Comparison of ENCODE assay signal across 9 cellular contexts in the genomic region with DNA sequence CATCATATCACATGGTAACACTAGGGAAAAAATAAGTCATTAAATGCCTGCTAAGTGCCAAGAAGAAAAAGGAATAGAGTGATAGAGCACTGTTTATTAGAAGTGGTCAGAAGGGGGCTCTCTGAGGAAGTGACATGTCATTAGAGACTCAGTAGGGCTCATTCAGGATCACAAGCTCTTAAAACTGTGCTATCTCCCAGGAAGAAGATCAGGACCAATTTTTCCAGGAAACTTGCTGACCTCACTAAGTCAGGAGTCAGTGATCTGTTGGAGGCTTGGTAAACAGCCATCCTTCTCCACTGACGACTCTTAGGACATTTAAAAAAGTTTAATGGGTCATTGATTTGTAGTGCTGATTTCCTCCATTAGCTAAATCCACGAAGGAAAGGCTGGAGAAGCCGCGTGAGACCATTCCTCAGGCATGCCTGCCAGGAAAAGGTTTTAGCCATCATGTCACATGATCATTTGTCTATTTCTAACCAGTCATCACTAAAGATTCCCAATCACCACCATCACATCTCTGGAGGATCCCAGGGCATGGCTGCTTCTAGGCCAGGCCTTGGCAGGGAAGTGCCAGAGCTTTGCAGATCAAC. TPM values are rescaled to one million over a fixed set of nuclear protein-coding genes. Genes with fewer than 3 reads are reported as not detected.
DNase-seq lines count a peak whose midpoint lies in the region; ATAC-seq and TF ChIP-seq lines count a peak whose summit lies in the region.
"Had no signal": no experiment of that assay in that cellular context is flagged by ENCODE, and none has a peak within 500 bp of the region (broad histone marks: within the 10 kb centered on the region; RNA-seq: fewer than 3 reads in every experiment).

No MANE protein-coding gene starts in this region.

- POLR2A ChIA-PET in WTC11 (lab: Charles Lee): no interaction called here

- no peak overlapping the region for H3K4me3 Mint-ChIP-seq in WTC11
- H3K4me3 Mint-ChIP-seq in stimulated activated naive CD8-positive, alpha-beta T cell treated with anti-CD3 and anti-CD28 coated beads, Interleukin-15, amount 100 ng/mL, for 72 hours: no peak overlapping the region

- no peaks in the 10 kb centered on the region for H3K27me3 ChIP-seq in kidney epithelial cell (ENCODE audit: control insufficient read depth, insufficient read depth, low read length)

- DNase-seq in HK-2 (ENCODE audit: unreplicated experiment): peak; percentile 47
- DNase-seq in WTC11 (ENCODE audit: low spot score): no peak
- no peak for DNase-seq in kidney epithelial cell (ENCODE audit: low read depth)
- DNase-seq in stimulated activated naive CD8-positive, alpha-beta T cell treated with anti-CD3 and anti-CD28 coated beads, Interleukin-15, amount 100 ng/mL, for 72 hours: no peak
- DNase-seq in dermis blood vessel endothelial cell: no peak
- no peak for DNase-seq in dedifferentiated amniotic fluid mesenchymal stem cell (ENCODE audit: extremely low spot score)
- DNase-seq in NCI-H1694 treated with DMSO at 0.1 percent for 48 hours (lab: John Stamatoyannopoulos, UW): no peak
- DNase-seq: cortex of kidney, T-helper 1 cell had no signal

- ATAC-seq in WTC11: 0 out of 2 replicates have a peak, but pooled peaks have one; percentile 17
- peak; percentile 60 for ATAC-seq in stimulated activated naive CD8-positive, alpha-beta T cell treated with anti-CD3 and anti-CD28 coated beads, Interleukin-15, amount 100 ng/mL, for 72 hours

- H3K4me3 ChIP-seq in kidney epithelial cell (ENCODE audit: low read depth, low read length): no peak overlapping the region

- H3K36me3 Mint-ChIP-seq in WTC11: no peaks in the 10 kb centered on the region

- 0 out of 2 replicates have a peak, but pooled peaks cover 3% of the 10 kb centered on the region for H3K9me3 Mint-ChIP-seq in WTC11
- no peaks in the 10 kb centered on the region for H3K9me3 Mint-ChIP-seq in stimulated activated naive CD8-positive, alpha-beta T cell treated with anti-CD3 and anti-CD28 coated beads, Interleukin-15, amount 100 ng/mL, for 72 hours

- peaks cover 20% of the 10 kb centered on the region for H3K4me1 Mint-ChIP-seq in WTC11
- peaks cover 16% of the 10 kb centered on the region for H3K4me1 Mint-ChIP-seq in stimulated activated naive CD8-positive, alpha-beta T cell treated with anti-CD3 and anti-CD28 coated beads, Interleukin-15, amount 100 ng/mL, for 72 hours

- TF ChIP-seq CTCF in WTC11 (IDR thresholded peaks at IDR 0.05): no peak
- peak; percentile 13 for TF ChIP-seq CTCF in kidney epithelial cell (IDR thresholded peaks at IDR 0.05; ENCODE audit: insufficient read depth, low read length, poor library complexity, severe bottlenecking)

- no peaks in the 10 kb centered on the region for H3K36me3 ChIP-seq in kidney epithelial cell (ENCODE audit: control insufficient read depth, insufficient read depth, low read length)

- no peak overlapping the region for H3K27ac Mint-ChIP-seq in WTC11
- H3K27ac Mint-ChIP-seq in stimulated activated naive CD8-positive, alpha-beta T cell treated with anti-CD3 and anti-CD28 coated beads, Interleukin-15, amount 100 ng/mL, for 72 hours: no peak overlapping the region

- CTCF ChIA-PET in WTC11 (lab: Charles Lee): interaction anchor here (0.5 to 1.4 kb wide), 15 partner anchors 8 to 1413 kb away, joined by 3 to 13 read pairs (median 4); no protein-coding TSS in a partner anchor

- peaks cover 3% of the 10 kb centered on the region for H3K27me3 Mint-ChIP-seq in WTC11 (ENCODE audit: low read depth)
- H3K27me3 Mint-ChIP-seq in stimulated activated naive CD8-positive, alpha-beta T cell treated with anti-CD3 and anti-CD28 coated beads, Interleukin-15, amount 100 ng/mL, for 72 hours: no peaks in the 10 kb centered on the region

TF ChIP-seq in WTC11, 78 proteins besides CTCF, POLR2A, EP300 and RAD21 (continues in another document):
- no peak for TF ChIP-seq AR (CRISPR knock-in tag; IDR thresholded peaks at IDR 0.05)
- TF ChIP-seq ZNF396 (CRISPR knock-in tag; IDR thresholded peaks at IDR 0.05; ENCODE audit: borderline replicate concordance): no peak
- TF ChIP-seq SMAD4 (CRISPR knock-in tag; IDR thresholded peaks at IDR 0.05): no peak
- TF ChIP-seq ETV6 (CRISPR knock-in tag; IDR thresholded peaks at IDR 0.05): no peak
- TF ChIP-seq, protein P1, sequence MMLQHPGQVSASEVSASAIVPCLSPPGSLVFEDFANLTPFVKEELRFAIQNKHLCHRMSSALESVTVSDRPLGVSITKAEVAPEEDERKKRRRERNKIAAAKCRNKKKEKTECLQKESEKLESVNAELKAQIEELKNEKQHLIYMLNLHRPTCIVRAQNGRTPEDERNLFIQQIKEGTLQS (CRISPR knock-in tag; conservative IDR thresholded peaks at IDR 0.05): no peak
- no peak for TF ChIP-seq TCF7 (CRISPR knock-in tag; IDR thresholded peaks at IDR 0.05; ENCODE audit: low read depth)
- no peak for TF ChIP-seq ZBTB21 (CRISPR knock-in tag; IDR thresholded peaks at IDR 0.05; ENCODE audit: borderline replicate concordance)
- TF ChIP-seq, protein P2, sequence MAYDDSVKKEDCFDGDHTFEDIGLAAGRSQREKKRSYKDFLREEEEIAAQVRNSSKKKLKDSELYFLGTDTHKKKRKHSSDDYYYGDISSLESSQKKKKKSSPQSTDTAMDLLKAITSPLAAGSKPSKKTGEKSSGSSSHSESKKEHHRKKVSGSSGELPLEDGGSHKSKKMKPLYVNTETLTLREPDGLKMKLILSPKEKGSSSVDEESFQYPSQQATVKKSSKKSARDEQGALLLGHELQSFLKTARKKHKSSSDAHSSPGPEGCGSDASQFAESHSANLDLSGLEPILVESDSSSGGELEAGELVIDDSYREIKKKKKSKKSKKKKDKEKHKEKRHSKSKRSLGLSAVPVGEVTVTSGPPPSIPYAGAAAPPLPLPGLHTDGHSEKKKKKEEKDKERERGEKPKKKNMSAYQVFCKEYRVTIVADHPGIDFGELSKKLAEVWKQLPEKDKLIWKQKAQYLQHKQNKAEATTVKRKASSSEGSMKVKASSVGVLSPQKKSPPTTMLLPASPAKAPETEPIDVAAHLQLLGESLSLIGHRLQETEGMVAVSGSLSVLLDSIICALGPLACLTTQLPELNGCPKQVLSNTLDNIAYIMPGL (CRISPR knock-in tag; IDR thresholded peaks at IDR 0.05): no peak
- TF ChIP-seq, protein P3, sequence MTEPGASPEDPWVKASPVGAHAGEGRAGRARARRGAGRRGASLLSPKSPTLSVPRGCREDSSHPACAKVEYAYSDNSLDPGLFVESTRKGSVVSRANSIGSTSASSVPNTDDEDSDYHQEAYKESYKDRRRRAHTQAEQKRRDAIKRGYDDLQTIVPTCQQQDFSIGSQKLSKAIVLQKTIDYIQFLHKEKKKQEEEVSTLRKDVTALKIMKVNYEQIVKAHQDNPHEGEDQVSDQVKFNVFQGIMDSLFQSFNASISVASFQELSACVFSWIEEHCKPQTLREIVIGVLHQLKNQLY (CRISPR knock-in tag; IDR thresholded peaks at IDR 0.05): no peak
- no peak for TF ChIP-seq NFATC4 (CRISPR knock-in tag; IDR thresholded peaks at IDR 0.05)
- TF ChIP-seq MAX (CRISPR knock-in tag; IDR thresholded peaks at IDR 0.05): no peak
- no peak for TF ChIP-seq NR2C2 (CRISPR knock-in tag; IDR thresholded peaks at IDR 0.05)
- TF ChIP-seq, protein P4, sequence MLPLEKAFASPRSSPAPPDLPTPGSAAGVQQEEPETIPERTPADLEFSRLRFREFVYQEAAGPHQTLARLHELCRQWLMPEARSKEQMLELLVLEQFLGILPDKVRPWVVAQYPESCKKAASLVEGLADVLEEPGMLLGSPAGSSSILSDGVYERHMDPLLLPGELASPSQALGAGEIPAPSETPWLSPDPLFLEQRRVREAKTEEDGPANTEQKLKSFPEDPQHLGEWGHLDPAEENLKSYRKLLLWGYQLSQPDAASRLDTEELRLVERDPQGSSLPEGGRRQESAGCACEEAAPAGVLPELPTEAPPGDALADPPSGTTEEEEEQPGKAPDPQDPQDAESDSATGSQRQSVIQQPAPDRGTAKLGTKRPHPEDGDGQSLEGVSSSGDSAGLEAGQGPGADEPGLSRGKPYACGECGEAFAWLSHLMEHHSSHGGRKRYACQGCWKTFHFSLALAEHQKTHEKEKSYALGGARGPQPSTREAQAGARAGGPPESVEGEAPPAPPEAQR (CRISPR knock-in tag; IDR thresholded peaks at IDR 0.05): no peak
- no peak for TF ChIP-seq CREM (CRISPR knock-in tag; IDR thresholded peaks at IDR 0.05)
- TF ChIP-seq ELF4 (CRISPR knock-in tag; IDR thresholded peaks at IDR 0.05; ENCODE audit: low read depth): no peak
- TF ChIP-seq EMX1 (CRISPR knock-in tag; IDR thresholded peaks at IDR 0.05): no peak
- TF ChIP-seq IRF2 (CRISPR knock-in tag; IDR thresholded peaks at IDR 0.05; ENCODE audit: borderline replicate concordance, low read depth): no peak
- TF ChIP-seq NR3C1 (CRISPR knock-in tag; conservative IDR thresholded peaks at IDR 0.05; ENCODE audit: low read depth): no peak

RNA-seq across cellular contexts. Expression of gene PTPN1, which starts 5.9 kb away (rescaled TPM):
- total RNA-seq in WTC11 (2021) (23.4 to 29.4 TPM (median 25.3 TPM) in 3 replicates), kidney epithelial cell (36.7 and 36.9 TPM in 2 replicates), dermis blood vessel endothelial cell (28.8 and 42.1 TPM in 2 replicates)
